In the genomic region with DNA sequence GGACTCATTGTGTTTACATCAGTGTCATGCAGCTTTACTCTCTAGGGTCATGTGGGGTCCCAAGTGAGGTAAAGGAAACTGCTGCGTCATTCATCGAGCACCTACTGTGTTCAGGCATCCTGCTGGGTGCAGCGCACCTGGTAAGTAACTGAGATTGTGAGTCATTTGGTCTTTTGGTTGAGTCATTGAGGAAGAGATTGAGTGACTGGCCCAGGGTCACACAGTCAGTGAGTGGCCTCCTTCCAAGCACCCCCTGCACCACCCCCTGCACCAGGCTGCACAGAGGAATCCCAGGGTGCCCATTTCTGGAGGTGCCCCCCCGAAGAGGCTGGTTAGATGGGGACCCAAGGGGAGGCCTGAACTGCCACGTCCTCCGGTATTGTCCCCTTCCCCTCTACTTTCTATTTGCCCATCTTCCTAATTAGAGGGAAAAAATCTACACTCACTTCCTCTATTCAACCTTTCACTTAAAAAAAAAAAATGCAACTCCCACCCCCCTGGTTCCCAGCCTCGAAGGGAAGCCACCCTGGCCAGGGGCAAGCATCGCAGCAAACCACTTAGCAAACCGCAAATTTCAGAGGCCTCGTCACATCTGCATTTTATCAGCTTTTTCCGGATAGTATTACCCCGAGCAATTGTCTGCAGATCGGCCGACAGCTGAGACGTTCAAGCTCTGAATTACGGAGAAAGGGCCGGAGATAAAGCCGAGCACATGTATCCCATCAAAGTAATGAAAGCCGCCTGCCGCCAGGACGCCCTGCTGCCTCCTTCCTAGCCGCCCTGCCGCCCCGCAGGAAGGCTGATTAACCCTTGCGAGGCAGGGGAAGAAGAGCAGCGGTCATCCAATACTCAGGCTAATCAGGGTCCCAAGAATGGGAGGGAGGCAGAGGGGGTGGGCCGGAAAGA, we compare ENCODE assay signal across 8 cellular contexts.
A peak's percentile ranks its signal among the peaks of the same experiment; 100 is the strongest.
DNase-seq lines count a peak whose midpoint lies in the region; ATAC-seq, FAIRE-seq and TF ChIP-seq lines count a peak whose summit lies in the region.

No MANE protein-coding gene starts in this region.

- no peak for TF ChIP-seq EP300 in transverse colon (IDR thresholded peaks at IDR 0.05; ENCODE audit: low read depth)

- no peaks in the 10 kb centered on the region for H3K27me3 ChIP-seq in transverse colon

- H3K27ac ChIP-seq in transverse colon: no peak overlapping the region

- FAIRE-seq in RCC 7860 (lab: Jason Lieb, UNC) (no peak), urothelium cell line (lab: Jason Lieb, UNC) (peak; percentile 40)

- intact Hi-C loops in transverse colon (cut with DNase I; ENCODE audit: low total_unique reads): no loop called here

- WGBS in transverse colon (ENCODE audit: low coverage in 1 of 2), 2 donors: 25 to 48% methylated on average over 11 to 27 of the region's 27 CpGs

- H3K4me3 ChIP-seq in fibroblast of mammary gland (ENCODE audit: control insufficient read depth, low read depth, low read length): no peak overlapping the region
- H3K4me3 ChIP-seq in transverse colon: no peak overlapping the region

- DNase-seq in A172 (ENCODE audit: low spot score) (peak; percentile 52), RCC 7860 (ENCODE audit: low spot score) (peak; percentile 73), fibroblast of mammary gland (ENCODE audit: low read depth) (peak; percentile 60), urothelium cell line (ENCODE audit: low spot score) (peak; percentile 78), transverse colon (no peak), foreskin melanocyte (no peak)

- in situ Hi-C loops in transverse colon (cut with MboI; ENCODE audit: low pct_ligation_motif_present in 1 of 4, low pct_unique_long_range_greater_than_20kb in 1 of 4, low sequenced_read_pairs in 3 of 4): no loop called here

- H3K4me1 ChIP-seq in transverse colon: no peaks in the 10 kb centered on the region

- no peaks in the 10 kb centered on the region for H3K9me3 ChIP-seq in transverse colon

- ATAC-seq in GM18519 (IDR thresholded peaks at IDR 0.05; ENCODE audit: low FRiP score, unreplicated experiment) (peak; percentile 95), HG02870 (IDR thresholded peaks at IDR 0.05; ENCODE audit: unreplicated experiment) (peak; percentile 93)

- TF ChIP-seq POLR2A in transverse colon (IDR thresholded peaks at IDR 0.05): no peak

- TF ChIP-seq CTCF in fibroblast of mammary gland (conservative IDR thresholded peaks at IDR 0.05; ENCODE audit: control insufficient read depth, insufficient read depth, low read depth, low read length) (no peak), transverse colon (IDR thresholded peaks at IDR 0.05) (no peak)

- H3K36me3 ChIP-seq in transverse colon: no peaks in the 10 kb centered on the region

Comparison
In these comparisons a context has a peak if more than half of its experiments do, and no peak if none do; other contexts are left out.
1. DNase-seq: peak in A172 (single experiment), RCC 7860 (single experiment), fibroblast of mammary gland (single experiment) and urothelium cell line (single experiment); none in transverse colon (single experiment) and foreskin melanocyte (single experiment).